Comparison of ENCODE assay signal across 8 cellular contexts in genomic region chr19:38693380-38694223, GRCh38. TPM values are rescaled to one million over a fixed set of nuclear protein-coding genes. Genes with fewer than 3 reads are reported as not detected.
DNase-seq lines count a peak whose midpoint lies in the region; ATAC-seq and TF ChIP-seq lines count a peak whose summit lies in the region.

No MANE protein-coding gene starts in this region.

- H3K27me3 ChIP-seq in adrenal gland, result no peaks in the 10 kb centered on the region
- no peaks in the 10 kb centered on the region for H3K27me3 ChIP-seq in skeletal muscle tissue (ENCODE audit: control insufficient read depth in 3 of 3, insufficient read depth in 3 of 3, low read length in 3 of 3)

- H3K36me3 ChIP-seq in adrenal gland (replicated peaks in 1 of 2), result no peaks in the 10 kb centered on the region
- peaks cover 0 to 24% (median 0%) of the 10 kb centered on the region in 3 donors for H3K36me3 ChIP-seq in skeletal muscle tissue (ENCODE audit: control insufficient read depth in 3 of 3, insufficient read depth in 3 of 3, low read length in 3 of 3)

- H3K4me3 ChIP-seq in adrenal gland (no peak overlapping the region), skeletal muscle tissue (ENCODE audit: low read length in 3 of 3) (peak overlapping the region in 2 of 3 donors; percentile 14 to 35)

- 37 to 46% (median 42%) methylated on average over 15 to 19 of the region's 19 CpGs for WGBS in adrenal gland, 4 donors

- ATAC-seq in HG03469 (IDR thresholded peaks at IDR 0.05; ENCODE audit: unreplicated experiment), result no peak

- H3K9ac ChIP-seq in skeletal muscle tissue (ENCODE audit: low read depth in 1 of 3, low read length in 3 of 3), result peak overlapping the region; percentile 38 to 75 (median 43)

- H3K27ac ChIP-seq in adrenal gland (peak overlapping the region; percentile 11 to 93 (median 73)), skeletal muscle tissue (ENCODE audit: low read depth, low read length) (peak overlapping the region; percentile 72)

- H3K9me3 ChIP-seq in adrenal gland (replicated peaks in 1 of 3) (no peaks in the 10 kb centered on the region), skeletal muscle tissue (ENCODE audit: control insufficient read depth in 3 of 3, low read length in 3 of 3) (no peaks in the 10 kb centered on the region)

- DNase-seq in GM19238 (ENCODE audit: insufficient read length, low spot score) (peak; percentile 65), NCI-H226 (peak; percentile 81), adrenal gland (no peak), hepatic stellate cell (ENCODE audit: low spot score) (peak; percentile 68), NCI-H446 treated with DMSO at 0.1 percent for 48 hours (lab: John Stamatoyannopoulos, UW) (no peak), posterior vena cava (ENCODE audit: low spot score) (no peak)

- intact Hi-C loops in adrenal gland (cut with DNase I) (no loop called here), posterior vena cava (cut with DNase I) (loop anchor here (5.0 kb wide), 1 partner anchor 36 kb away; no protein-coding TSS in a partner anchor)

- peaks cover 38 to 84% of the 10 kb centered on the region in 2 donors for H3K4me1 ChIP-seq in adrenal gland (replicated peaks in 1 of 2)
- peaks cover 70 to 91% (median 81%) of the 10 kb centered on the region in 3 donors for H3K4me1 ChIP-seq in skeletal muscle tissue (ENCODE audit: control insufficient read depth in 3 of 3, insufficient read depth in 3 of 3, low read length in 3 of 3)

- TF ChIP-seq CTCF in adrenal gland (IDR thresholded peaks at IDR 0.05), result no peak

- TF ChIP-seq POLR2A in adrenal gland (IDR thresholded peaks at IDR 0.05), result peak in 1 of 2 donors; percentile 14

RNA-seq across cellular contexts. Expression of gene ACTN4, which starts 46.2 kb away (rescaled TPM):
- total RNA-seq in adrenal gland, result 100 to 1,000 TPM; 430 to 773 (median 575) TPM
- 100 to 1,000 TPM; 148 to 586 (median 554) TPM for polyA plus RNA-seq in adrenal gland
- total RNA-seq in skeletal muscle tissue, result 42.3 TPM
- 100 to 1,000 TPM; 661 to 878 TPM for total RNA-seq in posterior vena cava

RNA-seq across cellular contexts. Expression of gene CAPN12, which starts 50.7 kb away (rescaled TPM):
- total RNA-seq in adrenal gland (1 to 10 TPM in 5 of 8 donors, under 1 TPM in 2, not detected in 1; 0.39 to 5.0 (median 3.7) TPM), skeletal muscle tissue (0.52 TPM), posterior vena cava (1 to 10 TPM; 1.9 to 2.9 TPM)
- polyA plus RNA-seq in adrenal gland, result 10 to 100 TPM in 2 of 3 donors, under 1 TPM in 1; 0.68 to 23.1 (median 11.2) TPM

Comparison
In these comparisons a context has a peak if more than half of its experiments do, and no peak if none do; other contexts are left out.
1. DNase-seq: peak in GM19238 (single experiment), NCI-H226 (single experiment) and hepatic stellate cell (single experiment); none in adrenal gland (0 of 7), NCI-H446 treated with DMSO at 0.1 percent for 48 hours (single experiment) and posterior vena cava (single experiment).
2. H3K4me3 ChIP-seq: peak in skeletal muscle tissue (2 of 3); none in adrenal gland (0 of 4).
3. intact Hi-C loops: an anchor here in posterior vena cava (5.0 kb wide); none called in adrenal gland.